8 cellular contexts compared by ENCODE assay signal in genomic region chr1:55277377-55278130, GRCh38.
DNase-seq lines count a peak whose midpoint lies in the region; ATAC-seq and TF ChIP-seq lines count a peak whose summit lies in the region.

No MANE protein-coding gene starts in this region.

- no peaks in the 10 kb centered on the region for H3K27me3 ChIP-seq in heart left ventricle

- peak overlapping the region in 2 of 12 donors; percentile 12 to 61 for H3K27ac ChIP-seq in heart left ventricle

- TF ChIP-seq CTCF in GM10248 (IDR thresholded peaks at IDR 0.05; ENCODE audit: control extremely low read depth, extremely low read depth, low read depth, missing control alignments) (peak; percentile 92), HFF-Myc (IDR thresholded peaks at IDR 0.05; ENCODE audit: low read depth, low read length, missing control alignments) (peak; percentile 94), heart left ventricle (IDR thresholded peaks at IDR 0.05) (peak; percentile 70 to 91 (median 82))

- H3K4me3 ChIP-seq in HFF-Myc (replicated peaks; ENCODE audit: low read depth, low read length) (no peak overlapping the region), heart left ventricle (no peak overlapping the region)

- intact Hi-C loops in heart left ventricle (cut with DNase I): loop anchor here (1.0 to 10.0 kb wide), 8 partner anchors 61 to 137 kb away; partner anchors contain the start of gene USP24 (in 3 of the 10)

- peak; percentile 75 for DNase-seq in GM10248 (ENCODE audit: extremely low spot score)
- peak; percentile 67 for DNase-seq in HFF-Myc (ENCODE audit: extremely low read depth, low read depth)
- DNase-seq in MV-4-11 (lab: John Stamatoyannopoulos, UW): peak; percentile 69
- peak; percentile 48 for DNase-seq in SKM-1 (lab: John Stamatoyannopoulos, UW; ENCODE audit: unreplicated experiment)
- DNase-seq in heart left ventricle: peak; percentile 76 to 88 (median 81)
- DNase-seq in retina: peak; percentile 86
- no peak for DNase-seq in mesenteric fat pad (ENCODE audit: low spot score)

- no peak for TF ChIP-seq POLR2A in heart left ventricle (IDR thresholded peaks at IDR 0.05)

- no peaks in the 10 kb centered on the region for H3K9me3 Mint-ChIP-seq in activated naive CD8-positive, alpha-beta T cell (ENCODE audit: low read depth)

- no peaks in the 10 kb centered on the region for H3K36me3 Mint-ChIP-seq in activated naive CD8-positive, alpha-beta T cell

- POLR2A ChIA-PET in GM10248 (lab: Yijun Ruan, JAX): interaction anchor here (0.7 kb wide), 1 partner anchor 59 kb away, joined by 4 read pairs; no protein-coding TSS in a partner anchor

- no peaks in the 10 kb centered on the region for H3K27me3 Mint-ChIP-seq in activated naive CD8-positive, alpha-beta T cell

- peaks cover 0 to 24% (median 9%) of the 10 kb centered on the region in 12 donors for H3K4me1 ChIP-seq in heart left ventricle

- no peaks in the 10 kb centered on the region for H3K9me3 ChIP-seq in heart left ventricle

- no peak overlapping the region for H3K4me3 Mint-ChIP-seq in activated naive CD8-positive, alpha-beta T cell

- ATAC-seq in heart left ventricle: peak; percentile 74 to 92 (median 92)

- 16 to 21% (median 20%) methylated on average over 12 to 15 of the region's 15 CpGs for WGBS in heart left ventricle, 4 donors

- H3K36me3 ChIP-seq in heart left ventricle: no peaks in the 10 kb centered on the region

- H3K27ac Mint-ChIP-seq in activated naive CD8-positive, alpha-beta T cell: peak overlapping the region; percentile 77

- CTCF ChIA-PET in GM10248 (lab: Yijun Ruan, JAX): interaction anchor here (0.6 to 3.6 kb wide), 40 partner anchors 9 to 1307 kb away, joined by 3 to 66 read pairs (median 4); no protein-coding TSS in a partner anchor

- H3K4me1 Mint-ChIP-seq in activated naive CD8-positive, alpha-beta T cell (ENCODE audit: low read depth): peaks cover 19% of the 10 kb centered on the region
